ENCODE assay signal across 38 cellular contexts in the genomic region with DNA sequence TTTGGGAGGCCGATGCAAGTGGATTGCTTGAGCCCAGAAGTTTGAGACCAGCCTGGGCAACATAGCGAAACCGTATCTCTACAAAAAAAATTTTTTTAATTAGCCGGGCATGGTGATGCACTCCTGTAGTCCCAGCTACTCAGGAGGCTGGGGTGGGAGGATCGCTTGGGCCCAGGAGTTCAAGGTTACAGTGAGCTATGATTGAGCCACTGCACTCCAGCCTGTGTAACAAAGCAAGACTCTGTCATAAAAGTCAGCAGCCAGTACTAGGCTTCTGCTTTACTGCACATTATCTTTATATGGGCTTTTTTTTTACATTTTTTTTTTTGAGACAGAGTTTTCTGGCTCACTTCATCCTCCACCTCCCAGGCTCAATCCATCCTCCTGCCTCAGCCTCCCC. TPM values are rescaled to one million over a fixed set of nuclear protein-coding genes. Genes with fewer than 3 reads are reported as not detected.
"Had no signal": no experiment of that assay in that cellular context is flagged by ENCODE, and none has a peak within 500 bp of the region (broad histone marks: within the 10 kb centered on the region; RNA-seq: fewer than 3 reads in every experiment).

No MANE protein-coding gene starts in this region.

- ATAC-seq: activated CD8-positive, alpha-beta T cell treated with anti-CD3 and anti-CD28 coated beads for 36 hours; activated naive CD4-positive, alpha-beta T cell treated with anti-CD3 and anti-CD28 coated beads, Interleukin-2, amount 50 U/mL, for 72 hours; activated T-cell treated with anti-CD3 and anti-CD28 coated beads, Interleukin-2, amount 50 U/mL, for 4 hours; activated T-cell treated with anti-CD3 and anti-CD28 coated beads, Interleukin-2, amount 50 U/mL, for 72 hours; activated T-helper 17 cell treated with anti-CD3 and anti-CD28 coated beads, Interleukin-2, amount 50 U/mL, for 72 hours; body of pancreas had no signal

- H3K4me3 Mint-ChIP-seq: activated B cell treated with CpG ODN at 0.5 μM for 24 hours; activated CD4-positive, alpha-beta memory T cell treated with anti-CD3 and anti-CD28 coated beads for 36 hours; activated CD4-positive, alpha-beta T cell treated with anti-CD3 and anti-CD28 coated beads, Interleukin-2, amount 10 ng/mL, durations not matched to agents 24 days and 14 days; activated CD8-positive, alpha-beta T cell treated with anti-CD3 and anti-CD28 coated beads for 36 hours; activated naive CD4-positive, alpha-beta T cell treated with anti-CD3 and anti-CD28 coated beads for 36 hours; activated naive CD8-positive, alpha-beta T cell treated with anti-CD3 and anti-CD28 coated beads, Interleukin-2, amount 10 ng/mL, durations not matched to agents 7 days and 5 days; activated T-cell treated with anti-CD3 and anti-CD28 coated beads, Interleukin-2, amount 50 U/mL, for 4 hours; activated T-cell treated with anti-CD3 and anti-CD28 coated beads, Interleukin-2, amount 50 U/mL, for 72 hours; activated T-helper 1 cell treated with anti-CD3 and anti-CD28 coated beads, Interleukin-12 subunit alpha, Interleukin-12 subunit beta, Interleukin-2, Interleukin-4 antibody, amounts not matched to agents 30 ng/mL and 10 ng/mL and 1 ng/mL, durations not matched to agents 14 hours and 24 hours and 36 hours; activated T-helper 17 cell treated with anti-CD3 and anti-CD28 coated beads, Interleukin-2, amount 50 U/mL, for 72 hours; T-helper 1 cell treated with Interleukin-12 subunit alpha and Interleukin-12 subunit beta and Interleukin-4 antibody, amounts not matched to agents 30 μg/mL and 1 μg/mL, for 36 hours; T-helper 2 cell treated with Interferon-gamma antibody and Interleukin-4, amounts not matched to agents 5 μg/mL and 100 μg/mL, for 36 hours had no signal

- H3K27me3 Mint-ChIP-seq: activated B cell treated with CpG ODN at 0.5 μM for 24 hours; activated CD4-positive, alpha-beta memory T cell treated with anti-CD3 and anti-CD28 coated beads for 36 hours; activated CD4-positive, alpha-beta T cell treated with anti-CD3 and anti-CD28 coated beads, Interleukin-2, amount 10 ng/mL, durations not matched to agents 24 days and 14 days; activated CD8-positive, alpha-beta T cell treated with anti-CD3 and anti-CD28 coated beads for 36 hours; activated naive CD8-positive, alpha-beta T cell treated with anti-CD3 and anti-CD28 coated beads, Interleukin-2, amount 10 ng/mL, durations not matched to agents 7 days and 5 days; activated T-helper 17 cell treated with anti-CD3 and anti-CD28 coated beads, Interleukin-2, amount 50 U/mL, for 72 hours had no signal

- H3K27me3 ChIP-seq: adrenal gland, body of pancreas, brain microvascular endothelial cell, breast epithelium had no signal

- H3K9me3 ChIP-seq: adrenal gland, body of pancreas, breast epithelium had no signal

- H3K36me3 Mint-ChIP-seq: activated CD4-positive, alpha-beta memory T cell treated with anti-CD3 and anti-CD28 coated beads for 36 hours; activated naive CD4-positive, alpha-beta T cell treated with anti-CD3 and anti-CD28 coated beads, Interleukin-2, amount 50 U/mL, for 72 hours had no signal

- FAIRE-seq: astrocyte, TTC549 had no signal

- H3K36me3 ChIP-seq: adrenal gland, brain microvascular endothelial cell, breast epithelium had no signal

- H3K4me1 Mint-ChIP-seq: activated B cell treated with CpG ODN at 0.5 μM for 24 hours; activated T-helper 17 cell treated with anti-CD3 and anti-CD28 coated beads, Interleukin-2, amount 50 U/mL, for 72 hours had no signal

- H3K4me1 ChIP-seq: adrenal gland, body of pancreas, breast epithelium had no signal

- H3K4me3 ChIP-seq: adrenal gland, body of pancreas, breast epithelium had no signal

- H3K27ac ChIP-seq: adrenal gland, body of pancreas, brain microvascular endothelial cell, breast epithelium, VCaP had no signal

- H3K27ac Mint-ChIP-seq: activated B cell treated with CpG ODN at 0.5 μM for 24 hours; activated CD4-positive, alpha-beta memory T cell treated with anti-CD3 and anti-CD28 coated beads for 36 hours; activated CD4-positive, alpha-beta T cell treated with anti-CD3 and anti-CD28 coated beads, Interleukin-2, amount 10 ng/mL, durations not matched to agents 24 days and 14 days; activated CD8-positive, alpha-beta T cell treated with anti-CD3 and anti-CD28 coated beads for 36 hours; activated naive CD4-positive, alpha-beta T cell treated with anti-CD3 and anti-CD28 coated beads for 36 hours; activated naive CD4-positive, alpha-beta T cell treated with anti-CD3 and anti-CD28 coated beads, Interleukin-2, amount 50 U/mL, for 72 hours; activated naive CD8-positive, alpha-beta T cell treated with anti-CD3 and anti-CD28 coated beads, Interleukin-2, amount 10 ng/mL, durations not matched to agents 7 days and 5 days; activated T-cell treated with anti-CD3 and anti-CD28 coated beads, Interleukin-2, amount 50 U/mL, for 72 hours; activated T-helper 1 cell treated with anti-CD3 and anti-CD28 coated beads, Interleukin-12 subunit alpha, Interleukin-12 subunit beta, Interleukin-2, Interleukin-4 antibody, amounts not matched to agents 30 ng/mL and 10 ng/mL and 1 ng/mL, durations not matched to agents 14 hours and 24 hours and 36 hours; activated T-helper 17 cell treated with anti-CD3 and anti-CD28 coated beads, Interleukin-2, amount 50 U/mL, for 72 hours; T-helper 1 cell treated with Interleukin-12 subunit alpha and Interleukin-12 subunit beta and Interleukin-4 antibody, amounts not matched to agents 30 μg/mL and 1 μg/mL, for 36 hours; T-helper 2 cell treated with Interferon-gamma antibody and Interleukin-4, amounts not matched to agents 5 μg/mL and 100 μg/mL, for 36 hours had no signal

- H3K9me3 Mint-ChIP-seq: activated B cell treated with CpG ODN at 0.5 μM for 24 hours; activated CD4-positive, alpha-beta memory T cell treated with anti-CD3 and anti-CD28 coated beads for 36 hours; activated CD4-positive, alpha-beta T cell treated with anti-CD3 and anti-CD28 coated beads, Interleukin-2, amount 10 ng/mL, durations not matched to agents 24 days and 14 days; activated CD8-positive, alpha-beta T cell treated with anti-CD3 and anti-CD28 coated beads for 36 hours; activated naive CD4-positive, alpha-beta T cell treated with anti-CD3 and anti-CD28 coated beads for 36 hours; activated naive CD4-positive, alpha-beta T cell treated with anti-CD3 and anti-CD28 coated beads, Interleukin-2, amount 50 U/mL, for 72 hours; activated naive CD8-positive, alpha-beta T cell treated with anti-CD3 and anti-CD28 coated beads, Interleukin-2, amount 10 ng/mL, durations not matched to agents 7 days and 5 days; activated T-cell treated with anti-CD3 and anti-CD28 coated beads, Interleukin-2, amount 50 U/mL, for 4 hours; activated T-cell treated with anti-CD3 and anti-CD28 coated beads, Interleukin-2, amount 50 U/mL, for 72 hours; activated T-helper 1 cell treated with anti-CD3 and anti-CD28 coated beads, Interleukin-12 subunit alpha, Interleukin-12 subunit beta, Interleukin-2, Interleukin-4 antibody, amounts not matched to agents 30 ng/mL and 10 ng/mL and 1 ng/mL, durations not matched to agents 14 hours and 24 hours and 36 hours; activated T-helper 17 cell treated with anti-CD3 and anti-CD28 coated beads, Interleukin-2, amount 50 U/mL, for 72 hours; T-helper 1 cell treated with Interleukin-12 subunit alpha and Interleukin-12 subunit beta and Interleukin-4 antibody, amounts not matched to agents 30 μg/mL and 1 μg/mL, for 36 hours; T-helper 2 cell treated with Interferon-gamma antibody and Interleukin-4, amounts not matched to agents 5 μg/mL and 100 μg/mL, for 36 hours had no signal

- DNase-seq: activated B cell treated with CpG ODN at 0.5 μM for 24 hours; activated CD4-positive, alpha-beta memory T cell treated with anti-CD3 and anti-CD28 coated beads for 36 hours; activated CD4-positive, alpha-beta T cell treated with anti-CD3 and anti-CD28 coated beads for 4 hours; activated CD4-positive, alpha-beta T cell treated with anti-CD3 and anti-CD28 coated beads, Interleukin-2, amount 10 ng/mL, durations not matched to agents 24 days and 14 days; activated CD4-positive, alpha-beta T cell treated with anti-CD3 and anti-CD28 coated beads, Interleukin-2, amount 50 U/mL, for 1 hour; activated CD4-positive, alpha-beta T cell treated with anti-CD3 and anti-CD28 coated beads, Interleukin-2, amount 50 U/mL, for 4 hours; activated CD4-positive, CD25-positive, alpha-beta regulatory T cell treated with anti-CD3 and anti-CD28 coated beads, Interleukin-2, amount 50 U/mL, for 72 hours; activated CD8-positive, alpha-beta memory T cell treated with anti-CD3 and anti-CD28 coated beads, Interleukin-2, amount 50 U/mL, for 4 hours; activated CD8-positive, alpha-beta T cell treated with anti-CD3 and anti-CD28 coated beads for 36 hours; activated effector memory CD4-positive, alpha-beta T cell treated with anti-CD3 and anti-CD28 coated beads, Interleukin-2, amount 50 U/mL, for 16 hours; activated gamma-delta T cell treated with Interleukin-2 at 50 U/mL for 16 hours; activated naive CD4-positive, alpha-beta T cell; activated naive CD4-positive, alpha-beta T cell treated with anti-CD3 and anti-CD28 coated beads for 36 hours; activated naive CD4-positive, alpha-beta T cell treated with anti-CD3 and anti-CD28 coated beads, Interleukin-2, amount 50 U/mL, for 16 hours; activated naive CD8-positive, alpha-beta T cell treated with anti-CD3 and anti-CD28 coated beads, Interleukin-2, amount 10 ng/mL, durations not matched to agents 7 days and 5 days; activated T-cell treated with anti-CD3 and anti-CD28 coated beads for 4 hours; activated T-cell treated with anti-CD3 and anti-CD28 coated beads, Interleukin-2, amount 50 U/mL, for 1 hour; activated T-cell treated with anti-CD3 and anti-CD28 coated beads, Interleukin-2, amount 50 U/mL, for 4 hours; activated T-cell treated with anti-CD3 and anti-CD28 coated beads, Interleukin-2, amount 50 U/mL, for 72 hours; adrenal gland; amniotic stem cell; aorta; body of pancreas; brain microvascular endothelial cell; central memory CD4-positive, alpha-beta T cell; T-helper 1 cell; T-helper 2 cell; T-helper 9 cell had no signal

RNA-seq across cellular contexts. Expression of a gene that starts 9.4 kb away (rescaled TPM):
- total RNA-seq: activated B cell treated with CpG ODN at 0.5 μM for 24 hours; activated CD8-positive, alpha-beta memory T cell treated with anti-CD3 and anti-CD28 coated beads for 36 hours; activated T-cell treated with anti-CD3 and anti-CD28 coated beads, Interleukin-2, amount 50 U/mL, for 4 hours; adrenal gland; body of pancreas had no signal
- polyA plus RNA-seq: aorta had no signal
